Comparison of ENCODE assay signal across 8 cellular contexts in genomic region chr1:234817313-234818039, GRCh38.
DNase-seq lines count a peak whose midpoint lies in the region; ATAC-seq and TF ChIP-seq lines count a peak whose summit lies in the region.
"Not testable (repeated sequence)": the region's sequence is repeated elsewhere in the genome, so short reads cannot be mapped to it uniquely, and the experiment has no call there.

No MANE protein-coding gene starts in this region.

- not testable (repeated sequence) for H3K4me3 ChIP-seq in fibroblast of mammary gland (ENCODE audit: control insufficient read depth, low read depth, low read length); kidney epithelial cell (ENCODE audit: low read depth, low read length); mucosa of descending colon; upper lobe of left lung

- not testable (repeated sequence) for H3K27me3 ChIP-seq in kidney epithelial cell (ENCODE audit: control insufficient read depth, insufficient read depth, low read length); upper lobe of left lung

- TF ChIP-seq CTCF in VCaP (conservative IDR thresholded peaks at IDR 0.05); fibroblast of mammary gland (conservative IDR thresholded peaks at IDR 0.05; ENCODE audit: control insufficient read depth, insufficient read depth, low read depth, low read length); kidney epithelial cell (IDR thresholded peaks at IDR 0.05; ENCODE audit: insufficient read depth, low read length, poor library complexity, severe bottlenecking); mucosa of descending colon (IDR thresholded peaks at IDR 0.05); upper lobe of left lung (IDR thresholded peaks at IDR 0.05): not testable (repeated sequence)

- peak in 1 of 4 donors; percentile 47 for TF ChIP-seq EP300 in upper lobe of left lung (IDR thresholded peaks at IDR 0.05)

- peak; percentile 89 for DNase-seq in ACHN
- peak; percentile 98 for DNase-seq in HT-29 (ENCODE audit: low spot score)
- DNase-seq in fibroblast of mammary gland (ENCODE audit: low read depth): peak; percentile 34
- peak; percentile 61 for DNase-seq in kidney epithelial cell (ENCODE audit: low read depth)
- DNase-seq in mucosa of descending colon: peak in 2 of 3 donors; percentile 60 to 76
- DNase-seq in renal cortical epithelial cell (ENCODE audit: low read depth): peak; percentile 98
- DNase-seq in upper lobe of left lung: not testable (repeated sequence)

- ATAC-seq in mucosa of descending colon (peak; percentile 79), upper lobe of left lung (ENCODE audit: low FRiP score in 2 of 2) (peak; percentile 47 to 68)

- peak overlapping the region; percentile 67 for H3K27ac ChIP-seq in VCaP
- H3K27ac ChIP-seq in upper lobe of left lung: peak overlapping the region; percentile 37 to 78 (median 50)

- H3K9me3 ChIP-seq in mucosa of descending colon, upper lobe of left lung: not testable (repeated sequence)

- not testable (repeated sequence) for H3K4me1 ChIP-seq in mucosa of descending colon (ENCODE audit: low read depth); upper lobe of left lung

- in situ Hi-C loops in ACHN (cut with HindIII; ENCODE audit: low pct_ligation_motif_present, low pct_unique_long_range_greater_than_20kb, low sequenced_read_pairs): not testable (repeated sequence)

- intact Hi-C loops in mucosa of descending colon (cut with DNase I, micrococcal nuclease): not testable (repeated sequence)

- H3K36me3 ChIP-seq in kidney epithelial cell (ENCODE audit: control insufficient read depth, insufficient read depth, low read length); mucosa of descending colon (ENCODE audit: low read depth); upper lobe of left lung: not testable (repeated sequence)

- WGBS in upper lobe of left lung, 2 donors: 60 to 78% methylated on average over 11 of the region's 11 CpGs

- not testable (repeated sequence) for TF ChIP-seq POLR2A in upper lobe of left lung (IDR thresholded peaks at IDR 0.05)
